In the genomic region with DNA sequence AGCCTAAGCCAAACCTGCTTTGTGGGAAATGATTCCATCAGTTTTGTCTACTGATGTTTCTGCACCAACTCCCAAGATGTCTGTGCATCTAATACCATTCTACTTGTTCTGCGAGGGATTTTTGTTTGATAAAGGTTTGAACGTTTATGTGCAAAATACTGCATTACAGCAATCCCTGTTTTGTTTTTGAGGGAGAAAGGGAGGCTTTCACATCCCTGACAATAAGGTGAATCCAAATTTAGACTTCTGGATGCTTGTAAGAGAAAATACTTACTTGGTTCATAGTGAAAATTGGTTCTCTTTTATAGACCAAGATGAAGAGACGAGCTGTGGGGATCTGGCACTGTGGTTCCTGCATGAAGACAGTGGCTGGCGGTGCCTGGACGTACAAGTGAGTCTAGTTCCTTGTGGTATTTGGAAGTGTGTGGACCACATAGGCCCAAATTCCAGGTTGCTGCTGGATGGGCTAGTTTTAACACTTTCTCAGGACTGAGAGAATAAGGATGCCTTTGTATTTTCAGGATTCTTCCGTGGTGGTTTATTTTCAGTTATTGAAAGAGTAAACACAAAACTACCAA, we compare ENCODE assay signal across 8 cellular contexts. TPM values are rescaled to one million over a fixed set of nuclear protein-coding genes. Genes with fewer than 3 reads are reported as not detected.
A peak's percentile ranks its signal among the peaks of the same experiment; 100 is the strongest.
DNase-seq lines count a peak whose midpoint lies in the region; ATAC-seq and TF ChIP-seq lines count a peak whose summit lies in the region.

No MANE protein-coding gene starts in this region.

- no peak for TF ChIP-seq CTCF in right lobe of liver (IDR thresholded peaks at IDR 0.05)
- no peak for TF ChIP-seq CTCF in type B pancreatic cell (conservative IDR thresholded peaks at IDR 0.05)

- H3K27ac ChIP-seq in right lobe of liver, result no peak overlapping the region

- no peaks in the 10 kb centered on the region for H3K27me3 ChIP-seq in adipocyte (replicated peaks; ENCODE audit: control insufficient read depth, insufficient read depth, low read length)
- no peaks in the 10 kb centered on the region for H3K27me3 ChIP-seq in right lobe of liver

- H3K4me1 ChIP-seq in adipocyte (ENCODE audit: control insufficient read depth, insufficient read depth, low read length), result peaks cover 52% of the 10 kb centered on the region
- peaks cover 0 to 16% (median 7%) of the 10 kb centered on the region in 4 donors for H3K4me1 ChIP-seq in right lobe of liver

- no peak for ATAC-seq in right lobe of liver

- 23% methylated on average over 6 of the region's 6 CpGs for WGBS in right lobe of liver (ENCODE audit: insufficient coverage, low coverage, low lambda C conversion rate, missing lambda C conversion rate)

- no peaks in the 10 kb centered on the region for H3K9me3 Mint-ChIP-seq in activated naive CD4-positive, alpha-beta T cell treated with anti-CD3 and anti-CD28 coated beads, Interleukin-2, amount 10 ng/mL, durations not matched to agents 7 days and 5 days
- H3K9me3 Mint-ChIP-seq in type B pancreatic cell, result no peaks in the 10 kb centered on the region

- H3K27me3 Mint-ChIP-seq in activated naive CD4-positive, alpha-beta T cell treated with anti-CD3 and anti-CD28 coated beads, Interleukin-2, amount 10 ng/mL, durations not matched to agents 7 days and 5 days, result no peaks in the 10 kb centered on the region
- H3K27me3 Mint-ChIP-seq in type B pancreatic cell, result no peaks in the 10 kb centered on the region

- peak; percentile 23 for DNase-seq in activated naive CD4-positive, alpha-beta T cell treated with anti-CD3 and anti-CD28 coated beads, Interleukin-2, amount 10 ng/mL, durations not matched to agents 7 days and 5 days
- DNase-seq in activated naive CD4-positive, alpha-beta T cell treated with anti-CD3 and anti-CD28 coated beads, Interleukin-2, amount 50 U/mL, for 16 hours, result no peak
- DNase-seq in adipocyte (ENCODE audit: low read depth) (no peak), right lobe of liver (no peak), type B pancreatic cell (ENCODE audit: extremely low spot score, unreplicated experiment) (no peak), NCI-H1105 (lab: John Stamatoyannopoulos, UW) (no peak), globus pallidus (ENCODE audit: low spot score) (no peak), foreskin melanocyte (no peak)

- H3K9me3 ChIP-seq in adipocyte (ENCODE audit: control insufficient read depth, low read length) (no peaks in the 10 kb centered on the region), right lobe of liver (no peaks in the 10 kb centered on the region)

- H3K9ac ChIP-seq in adipocyte (ENCODE audit: low read length), result peak overlapping the region; percentile 99

- peak overlapping the region; percentile 98 for H3K4me3 Mint-ChIP-seq in activated naive CD4-positive, alpha-beta T cell treated with anti-CD3 and anti-CD28 coated beads, Interleukin-2, amount 10 ng/mL, durations not matched to agents 7 days and 5 days
- H3K4me3 Mint-ChIP-seq in type B pancreatic cell, result peak overlapping the region; percentile 98

- TF ChIP-seq POLR2A in right lobe of liver (IDR thresholded peaks at IDR 0.05), result no peak

- H3K4me3 ChIP-seq in adipocyte (ENCODE audit: low read length) (peak overlapping the region; percentile 95), right lobe of liver (peak overlapping the region; percentile 68 to 84 (median 81))

- intact Hi-C loops in right lobe of liver (cut with DNase I), result no loop called here

- CTCF ChIA-PET in activated naive CD4-positive, alpha-beta T cell treated with anti-CD3 and anti-CD28 coated beads, Interleukin-2, amount 10 ng/mL, durations not matched to agents 7 days and 5 days (lab: Charles Lee), result no interaction called here

- peak overlapping the region; percentile 94 for H3K27ac Mint-ChIP-seq in activated naive CD4-positive, alpha-beta T cell treated with anti-CD3 and anti-CD28 coated beads, Interleukin-2, amount 10 ng/mL, durations not matched to agents 7 days and 5 days
- peak overlapping the region; percentile 92 for H3K27ac Mint-ChIP-seq in type B pancreatic cell

- peaks cover 52% of the 10 kb centered on the region for H3K36me3 Mint-ChIP-seq in activated naive CD4-positive, alpha-beta T cell treated with anti-CD3 and anti-CD28 coated beads, Interleukin-2, amount 10 ng/mL, durations not matched to agents 7 days and 5 days
- peaks cover 46% of the 10 kb centered on the region for H3K36me3 Mint-ChIP-seq in type B pancreatic cell

- H3K36me3 ChIP-seq in adipocyte (ENCODE audit: control insufficient read depth, insufficient read depth, low read length, severe bottlenecking), result peaks cover 53% of the 10 kb centered on the region
- peaks cover 8 to 49% (median 26%) of the 10 kb centered on the region in 4 donors for H3K36me3 ChIP-seq in right lobe of liver

- peaks cover 66% of the 10 kb centered on the region for H3K4me1 Mint-ChIP-seq in activated naive CD4-positive, alpha-beta T cell treated with anti-CD3 and anti-CD28 coated beads, Interleukin-2, amount 10 ng/mL, durations not matched to agents 7 days and 5 days
- peaks cover 47% of the 10 kb centered on the region for H3K4me1 Mint-ChIP-seq in type B pancreatic cell (ENCODE audit: unreplicated experiment)

RNA-seq across cellular contexts. Expression of gene RPL37A, which starts 1.1 kb away (rescaled TPM):
- total RNA-seq in right lobe of liver (100 to 1,000 TPM; 383 to 894 (median 710) TPM), type B pancreatic cell (ENCODE audit: low replicate concordance) (3,063 and 3,098 TPM in 2 replicates)
